In the genomic region with DNA sequence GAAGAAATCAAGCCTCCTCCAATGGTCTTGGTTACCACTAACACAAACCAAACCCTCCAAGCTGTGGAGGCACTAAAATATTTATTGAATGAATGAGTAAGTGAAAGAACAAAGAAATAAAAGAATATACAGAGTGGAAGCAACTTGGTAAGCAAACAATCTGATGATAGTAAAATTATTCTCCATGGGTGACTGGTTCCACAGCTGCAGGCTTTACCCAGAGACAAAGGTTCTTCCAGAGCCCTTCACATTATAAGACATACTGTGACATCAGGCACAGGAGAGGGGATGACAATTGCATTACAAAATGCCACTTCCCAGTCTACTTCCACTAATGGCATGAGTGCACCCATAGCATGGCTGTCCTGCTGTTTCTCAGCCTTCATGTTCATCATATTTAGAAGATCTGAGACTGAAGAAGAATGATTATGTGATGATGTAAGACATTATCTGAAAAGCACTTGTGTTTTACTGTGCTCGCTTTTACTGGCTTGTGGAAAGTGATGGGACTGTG, we compare ENCODE assay signal across 18 cellular contexts.
"Had no signal": no experiment of that assay in that cellular context is flagged by ENCODE, and none has a peak within 500 bp of the region (broad histone marks: within the 10 kb centered on the region; RNA-seq: fewer than 3 reads in every experiment).

No MANE protein-coding gene starts in this region.

- H3K36me3 ChIP-seq: ascending aorta, cardiac muscle cell, gastroesophageal sphincter, right atrium auricular region, tibial nerve, uterus had no signal

- H3K27ac ChIP-seq: ascending aorta, cardiac muscle cell, gastroesophageal sphincter, right atrium auricular region, tibial nerve, uterus had no signal

- ATAC-seq: gastroesophageal sphincter, left lobe of liver, WTC11 had no signal

- H3K4me3 ChIP-seq: ascending aorta, cardiac muscle cell, gastroesophageal sphincter, right atrium auricular region, tibial nerve, uterus had no signal

- H3K27me3 ChIP-seq: ascending aorta, cardiac muscle cell, gastroesophageal sphincter, right atrium auricular region, tibial nerve, uterus had no signal

- H3K9me3 ChIP-seq: ascending aorta, tibial nerve, uterus had no signal

- H3K4me1 ChIP-seq: ascending aorta, right atrium auricular region, tibial nerve had no signal

- DNase-seq: activated CD4-positive, alpha-beta memory T cell treated with anti-CD3 and anti-CD28 coated beads, Interleukin-2, amount 10 ng/mL, durations not matched to agents 7 days and 5 days; activated CD4-positive, alpha-beta T cell treated with anti-CD3 and anti-CD28 coated beads for 4 hours; activated naive CD4-positive, alpha-beta T cell treated with anti-CD3 and anti-CD28 coated beads, Interleukin-2, amount 10 ng/mL, durations not matched to agents 7 days and 5 days; activated T-cell treated with anti-CD3 and anti-CD28 coated beads, Interleukin-2, amount 50 U/mL, for 24 hours; islet precursor cell; mammary epithelial cell; naive B cell; stimulated activated CD4-positive, alpha-beta T cell treated with anti-CD3 and anti-CD28 coated beads, Interleukin-4, amount 100 ng/mL, for 24 hours; stimulated activated naive CD4-positive, alpha-beta T cell treated with Interleukin-2 at 50 U/mL for 16 hours; substantia nigra; uterus had no signal
